8 cellular contexts compared by ENCODE assay signal in the genomic region with DNA sequence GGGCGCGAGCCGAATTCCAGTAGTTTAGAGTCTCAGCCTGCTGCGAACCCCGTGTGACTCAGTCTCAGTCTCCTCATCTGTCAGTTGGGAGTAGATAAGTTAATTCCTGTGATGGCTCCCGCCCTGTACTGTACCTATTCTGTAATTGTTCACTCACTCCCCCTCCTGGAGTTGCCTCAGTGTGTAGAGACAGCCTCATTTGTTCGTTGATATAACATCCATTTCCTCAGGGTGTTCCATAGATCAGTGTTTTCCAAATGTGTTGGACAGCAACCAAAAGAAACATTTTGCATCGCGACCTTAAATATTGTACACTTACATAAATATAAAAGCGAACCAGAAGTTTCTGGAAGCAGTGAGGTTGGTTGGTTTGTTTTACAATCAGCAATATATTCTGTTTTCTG. TPM values are rescaled to one million over a fixed set of nuclear protein-coding genes. Genes with fewer than 3 reads are reported as not detected.
DNase-seq lines count a peak whose midpoint lies in the region; ATAC-seq, FAIRE-seq and TF ChIP-seq lines count a peak whose summit lies in the region.

No MANE protein-coding gene starts in this region.

- H3K4me1 Mint-ChIP-seq in Caco-2 (ENCODE audit: low read depth, unreplicated experiment), result peaks cover 13% of the 10 kb centered on the region

- ATAC-seq in HG02588 (IDR thresholded peaks at IDR 0.05; ENCODE audit: unreplicated experiment), result no peak
- ATAC-seq in HG02571 (IDR thresholded peaks at IDR 0.05; ENCODE audit: unreplicated experiment), result no peak

- POLR2A ChIA-PET in Caco-2 (lab: Charles Lee), result interaction anchor here (1.0 to 1.5 kb wide), 4 partner anchors 10 to 266 kb away, joined by 4 to 8 read pairs (median 7); a partner anchor contains a TSS

- H3K27me3 ChIP-seq in Caco-2 (replicated peaks; ENCODE audit: control insufficient read depth, insufficient read depth, low read length), result no peaks in the 10 kb centered on the region
- H3K27me3 ChIP-seq in bronchial epithelial cell (ENCODE audit: control insufficient read depth, insufficient read depth, low read length), result no peaks in the 10 kb centered on the region
- no peaks in the 10 kb centered on the region for H3K27me3 ChIP-seq in mucosa of rectum (ENCODE audit: control insufficient read depth in 2 of 2, insufficient read depth in 2 of 2, low read length in 2 of 2)

- no peaks in the 10 kb centered on the region for H3K27me3 Mint-ChIP-seq in Caco-2 (ENCODE audit: insufficient read depth, unreplicated experiment)

- H3K36me3 ChIP-seq in Caco-2 (ENCODE audit: control insufficient read depth, insufficient read depth, low read length) (no peaks in the 10 kb centered on the region), bronchial epithelial cell (ENCODE audit: control insufficient read depth, insufficient read depth, low read length) (peaks cover 7% of the 10 kb centered on the region), mucosa of rectum (ENCODE audit: control insufficient read depth in 2 of 2, insufficient read depth in 2 of 2, low read length in 2 of 2) (peaks cover 17 to 25% of the 10 kb centered on the region in 2 donors)

- DNase-seq in Caco-2 (no peak), HS-27A (ENCODE audit: low read depth) (peak; percentile 76), bronchial epithelial cell (ENCODE audit: low read depth) (peak; percentile 97), activated gamma-delta T cell (lab: John Stamatoyannopoulos, UW) (no peak), SKM-1 (lab: John Stamatoyannopoulos, UW; ENCODE audit: unreplicated experiment) (no peak)

- no peak for TF ChIP-seq CTCF in Caco-2 (IDR thresholded peaks at IDR 0.05; ENCODE audit: insufficient read depth in 1 of 2, low read depth in 1 of 2, low read length in 1 of 2, severe bottlenecking in 1 of 2, unreplicated experiment in 1 of 2)
- no peak for TF ChIP-seq CTCF in bronchial epithelial cell (IDR thresholded peaks at IDR 0.05; ENCODE audit: insufficient read depth, low read length, severe bottlenecking)

- peak overlapping the region; percentile 99 for H3K27ac Mint-ChIP-seq in Caco-2 (ENCODE audit: unreplicated experiment)

- H3K9me3 Mint-ChIP-seq in Caco-2 (ENCODE audit: unreplicated experiment), result no peaks in the 10 kb centered on the region

- peaks cover 40% of the 10 kb centered on the region for H3K36me3 Mint-ChIP-seq in Caco-2 (ENCODE audit: insufficient read depth, unreplicated experiment)

- intact Hi-C loops in Caco-2 (cut with micrococcal nuclease; ENCODE audit: unreplicated experiment), result loop anchor here (1.0 kb wide), 1 partner anchor 27 kb away; a partner anchor contains a TSS

- H3K4me3 Mint-ChIP-seq in Caco-2 (ENCODE audit: unreplicated experiment), result peak overlapping the region; percentile 96

- CTCF ChIA-PET in Caco-2 (lab: Charles Lee), result interaction anchor here (1.2 kb wide), 1 partner anchor 51 kb away, joined by 4 read pairs; a partner anchor contains a TSS

- peaks cover 17% of the 10 kb centered on the region; the same call in 1 of the 2 replicates for H3K4me1 ChIP-seq in Caco-2
- H3K4me1 ChIP-seq in mucosa of rectum (ENCODE audit: control insufficient read depth in 2 of 2, insufficient read depth in 2 of 2, low read length in 2 of 2), result peaks cover 34 to 46% of the 10 kb centered on the region in 2 donors

- H3K4me3 ChIP-seq in Caco-2 (ENCODE audit: low read depth, low read length) (peak overlapping the region; percentile 84), bronchial epithelial cell (ENCODE audit: low read depth, low read length) (peak overlapping the region; percentile 76), mucosa of rectum (ENCODE audit: low read length in 2 of 2) (peak overlapping the region; percentile 93 to 99)

- H3K27ac ChIP-seq in mucosa of rectum (ENCODE audit: low read depth in 2 of 2, low read length in 2 of 2), result peak overlapping the region; percentile 100

- peak overlapping the region; percentile 98 to 100 for H3K9ac ChIP-seq in mucosa of rectum (ENCODE audit: low read depth in 1 of 2, low read length in 2 of 2)

- FAIRE-seq in bronchial epithelial cell (lab: Jason Lieb, UNC), result peak; percentile 62

- H3K9me3 ChIP-seq in Caco-2 (no peaks in the 10 kb centered on the region), mucosa of rectum (ENCODE audit: control insufficient read depth in 2 of 2, low read length in 2 of 2) (no peaks in the 10 kb centered on the region)

- no TSS peak for BruUV-seq in Caco-2 (replicated peaks; lab: Mats Ljungman, UMichigan)

RNA-seq across cellular contexts. Expression of a gene that starts 0.7 kb away (rescaled TPM):
- total RNA-seq in Caco-2 (2022) (32.6 TPM in 2 replicates), bronchial epithelial cell (19.2 and 25.5 TPM in 2 replicates)

RNA-seq across cellular contexts. Expression of a gene that starts 26.1 kb away (rescaled TPM):
- total RNA-seq in Caco-2 (2022) (52.5 and 58.3 TPM in 2 replicates), bronchial epithelial cell (173 and 182 TPM in 2 replicates)

RNA-seq across cellular contexts. Expression of a gene that starts 26.5 kb away (rescaled TPM):
- total RNA-seq in Caco-2 (2022) (51.2 and 62.1 TPM in 2 replicates), bronchial epithelial cell (56.5 and 68.7 TPM in 2 replicates)

RNA-seq across cellular contexts. Expression of a gene that starts 51.0 kb away (rescaled TPM):
- total RNA-seq in Caco-2 (2022), result 0.97 and 2.1 TPM in 2 replicates
- total RNA-seq in bronchial epithelial cell, result not detected in 2 replicates

Comparison
In these comparisons a context has a peak if more than half of its experiments do, and no peak if none do; other contexts are left out.
1. DNase-seq: peak in HS-27A (single experiment) and bronchial epithelial cell (single experiment); none in Caco-2 (0 of 2), activated gamma-delta T cell (single experiment) and SKM-1 (single experiment).
2. Peak in every context shown above with its lines, with median percentiles within 50 percentile points of each other: H3K4me3 ChIP-seq.